18 cellular contexts compared by ENCODE assay signal in genomic region chr20:39861381-39861780, GRCh38.
A peak's percentile ranks its signal among the peaks of the same experiment; 100 is the strongest.
DNase-seq lines count a peak whose midpoint lies in the region; ATAC-seq, FAIRE-seq and TF ChIP-seq lines count a peak whose summit lies in the region.
"Had no signal": no experiment of that assay in that cellular context is flagged by ENCODE, and none has a peak within 500 bp of the region (broad histone marks: within the 10 kb centered on the region; RNA-seq: fewer than 3 reads in every experiment).

No MANE protein-coding gene starts in this region.

- no peak overlapping the region for H3K4me3 Mint-ChIP-seq in IgD-negative memory B cell
- H3K4me3 Mint-ChIP-seq: activated B cell treated with CpG ODN at 0.5 μM for 24 hours; CD4-positive, alpha-beta memory T cell; central memory CD8-positive, alpha-beta T cell had no signal

- H3K4me1 ChIP-seq in pancreas, result peaks cover 0 to 12% (median 0%) of the 10 kb centered on the region in 3 donors
- H3K4me1 ChIP-seq: right lobe of liver, uterus had no signal

- no peaks in the 10 kb centered on the region for H3K9me3 ChIP-seq in pancreas
- H3K9me3 ChIP-seq: right lobe of liver, uterus had no signal

- no peak overlapping the region for H3K27ac ChIP-seq in pancreas
- H3K27ac ChIP-seq: right lobe of liver, uterus had no signal

- H3K27me3 Mint-ChIP-seq in IgD-negative memory B cell, result peaks cover 1% of the 10 kb centered on the region
- H3K27me3 Mint-ChIP-seq: activated B cell treated with CpG ODN at 0.5 μM for 24 hours had no signal

- H3K9me3 Mint-ChIP-seq in IgD-negative memory B cell, result peaks cover 2 to 7% (median 3%) of the 10 kb centered on the region in 3 donors
- H3K9me3 Mint-ChIP-seq: activated B cell treated with CpG ODN at 0.5 μM for 24 hours; activated T-helper 2 cell treated with anti-CD3 and anti-CD28 coated beads, Interferon-gamma antibody, Interleukin-2, Interleukin-4, amounts not matched to agents 10 μg/mL and 5 μg/mL and 100 μg/mL, durations not matched to agents 14 hours and 24 hours and 36 hours had no signal

- no peaks in the 10 kb centered on the region for H3K27me3 ChIP-seq in pancreas
- H3K27me3 ChIP-seq: right lobe of liver, uterus had no signal

- WGBS in pancreas, 2 donors, result 59 to 78% methylated on average over 1 of the region's 1 CpG

- no peak for TF ChIP-seq POLR2A in GM18505 (IDR thresholded peaks at IDR 0.05; ENCODE audit: borderline replicate concordance, extremely low read depth, insufficient read depth, insufficient read length)

- peaks cover 2% of the 10 kb centered on the region for H3K36me3 Mint-ChIP-seq in IgD-negative memory B cell
- H3K36me3 Mint-ChIP-seq: CD4-positive, alpha-beta memory T cell had no signal

- H3K4me3 ChIP-seq in pancreas, result no peak overlapping the region
- H3K4me3 ChIP-seq: right lobe of liver, uterus had no signal

- H3K27ac Mint-ChIP-seq in IgD-negative memory B cell, result peak overlapping the region in 2 of 3 donors; percentile 6 to 58
- H3K27ac Mint-ChIP-seq: activated B cell treated with CpG ODN at 0.5 μM for 24 hours; activated T-helper 2 cell treated with anti-CD3 and anti-CD28 coated beads, Interferon-gamma antibody, Interleukin-2, Interleukin-4, amounts not matched to agents 10 μg/mL and 5 μg/mL and 100 μg/mL, durations not matched to agents 14 hours and 24 hours and 36 hours; CD4-positive, alpha-beta memory T cell had no signal

- FAIRE-seq in pancreas (lab: Jason Lieb, UNC), result no peak

- DNase-seq in NCI-H2029 (lab: John Stamatoyannopoulos, UW), result peak; percentile 96
- peak; percentile 64 for DNase-seq in SW480 (ENCODE audit: low spot score)
- peak in 2 of 6 donors; percentile 12 to 18 for DNase-seq in pancreas
- no peak for DNase-seq in NCI-H1694 (lab: John Stamatoyannopoulos, UW)
- DNase-seq in activated T-cell treated with anti-CD3 and anti-CD28 coated beads, Interleukin-2, amount 50 U/mL, for 1 hour, result no peak
- DNase-seq in cerebellum (ENCODE audit: low spot score), result no peak
- DNase-seq: activated B cell treated with CpG ODN at 0.5 μM for 24 hours; CD4-positive, alpha-beta memory T cell; effector CD4-positive, alpha-beta T cell; midbrain; right lobe of liver; stimulated activated CD4-positive, alpha-beta T cell treated with anti-CD3 and anti-CD28 coated beads, Interleukin-1b, Interleukin-23, amount 100 ng/mL, for 48 hours; uterus had no signal

- TF ChIP-seq CTCF in pancreas (IDR thresholded peaks at IDR 0.05), result no peak

- intact Hi-C loops in pancreas (cut with DNase I), result no loop called here

- ATAC-seq in pancreas (peak in 3 of 4 donors; percentile 75 to 91 (median 90)), GM18505 (IDR thresholded peaks at IDR 0.05; ENCODE audit: unreplicated experiment) (no peak)
- ATAC-seq: Right ventricle myocardium inferior had no signal

- H3K36me3 ChIP-seq in pancreas, result no peaks in the 10 kb centered on the region
- H3K36me3 ChIP-seq: right lobe of liver, uterus had no signal

- H3K4me1 Mint-ChIP-seq in IgD-negative memory B cell, result peaks cover 0 to 2% (median 1%) of the 10 kb centered on the region in 3 donors
- H3K4me1 Mint-ChIP-seq: activated B cell treated with CpG ODN at 0.5 μM for 24 hours; CD4-positive, alpha-beta memory T cell; central memory CD8-positive, alpha-beta T cell had no signal

Comparison
In these comparisons a context has a peak if more than half of its experiments do, and no peak if none do; other contexts are left out.
1. DNase-seq: peak in NCI-H2029 (single experiment) and SW480 (single experiment); none in NCI-H1694 (single experiment), activated T-cell treated with anti-CD3 and anti-CD28 coated beads, Interleukin-2, amount 50 U/mL, for 1 hour (single experiment) and cerebellum (single experiment).